Comparison of ENCODE assay signal across 7 cellular contexts in the genomic region with DNA sequence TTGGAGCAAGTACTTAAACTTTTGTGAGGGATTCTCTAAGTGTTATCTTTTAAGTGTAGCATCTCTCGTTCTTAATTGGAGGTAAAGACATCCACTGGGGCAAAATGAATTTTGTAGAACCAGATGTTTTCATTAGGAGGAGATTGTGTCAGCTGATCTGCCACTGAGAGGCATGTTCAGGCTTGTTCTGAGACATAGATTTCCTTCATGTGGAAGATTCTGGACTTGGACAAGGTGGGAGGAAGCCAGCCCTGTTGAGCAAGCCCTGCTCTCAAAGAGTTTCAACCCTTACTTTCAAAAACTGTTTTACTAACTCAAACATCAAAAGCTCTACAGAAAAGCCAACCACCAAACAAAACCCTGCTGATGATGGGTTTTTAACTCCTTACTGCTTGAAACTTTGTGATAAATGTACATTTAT. TPM values are rescaled to one million over a fixed set of nuclear protein-coding genes. Genes with fewer than 3 reads are reported as not detected.
DNase-seq lines count a peak whose midpoint lies in the region; ATAC-seq, FAIRE-seq and TF ChIP-seq lines count a peak whose summit lies in the region.

No MANE protein-coding gene starts in this region.

- peaks cover 0 to 7% (median 0%) of the 10 kb centered on the region in 9 donors for H3K36me3 ChIP-seq in heart left ventricle

- no peaks in the 10 kb centered on the region for H3K27me3 ChIP-seq in heart left ventricle

- peaks cover 37% of the 10 kb centered on the region for H3K36me3 Mint-ChIP-seq in activated T-helper 17 cell treated with anti-CD3 and anti-CD28 coated beads, Interleukin-2, amount 50 U/mL, for 72 hours (ENCODE audit: low read depth)

- 30 to 45% (median 38%) methylated on average over 1 of the region's 1 CpG for WGBS in heart left ventricle, 4 donors

- H3K4me3 Mint-ChIP-seq in activated T-helper 17 cell treated with anti-CD3 and anti-CD28 coated beads, Interleukin-2, amount 50 U/mL, for 72 hours, result peak overlapping the region; percentile 79
- peak overlapping the region; percentile 63 to 83 for H3K4me3 Mint-ChIP-seq in stimulated activated naive CD8-positive, alpha-beta T cell treated with anti-CD3 and anti-CD28 coated beads, Interleukin-15, amount 100 ng/mL, for 72 hours

- H3K27me3 Mint-ChIP-seq in activated T-helper 17 cell treated with anti-CD3 and anti-CD28 coated beads, Interleukin-2, amount 50 U/mL, for 72 hours, result no peaks in the 10 kb centered on the region
- no peaks in the 10 kb centered on the region for H3K27me3 Mint-ChIP-seq in stimulated activated naive CD8-positive, alpha-beta T cell treated with anti-CD3 and anti-CD28 coated beads, Interleukin-15, amount 100 ng/mL, for 72 hours

- peak overlapping the region; percentile 80 for H3K27ac Mint-ChIP-seq in activated T-helper 17 cell treated with anti-CD3 and anti-CD28 coated beads, Interleukin-2, amount 50 U/mL, for 72 hours
- H3K27ac Mint-ChIP-seq in stimulated activated naive CD8-positive, alpha-beta T cell treated with anti-CD3 and anti-CD28 coated beads, Interleukin-15, amount 100 ng/mL, for 72 hours, result peak overlapping the region; percentile 96

- no peak for TF ChIP-seq POLR2A in heart left ventricle (IDR thresholded peaks at IDR 0.05)

- H3K4me1 Mint-ChIP-seq in activated T-helper 17 cell treated with anti-CD3 and anti-CD28 coated beads, Interleukin-2, amount 50 U/mL, for 72 hours, result peaks cover 45% of the 10 kb centered on the region
- peaks cover 70% of the 10 kb centered on the region for H3K4me1 Mint-ChIP-seq in stimulated activated naive CD8-positive, alpha-beta T cell treated with anti-CD3 and anti-CD28 coated beads, Interleukin-15, amount 100 ng/mL, for 72 hours

- H3K9me3 Mint-ChIP-seq in activated T-helper 17 cell treated with anti-CD3 and anti-CD28 coated beads, Interleukin-2, amount 50 U/mL, for 72 hours, result peaks cover 6% of the 10 kb centered on the region
- peaks cover 5 to 9% of the 10 kb centered on the region in 2 donors for H3K9me3 Mint-ChIP-seq in stimulated activated naive CD8-positive, alpha-beta T cell treated with anti-CD3 and anti-CD28 coated beads, Interleukin-15, amount 100 ng/mL, for 72 hours

- no peaks in the 10 kb centered on the region for H3K9me3 ChIP-seq in heart left ventricle

- H3K27ac ChIP-seq in heart left ventricle, result peak overlapping the region in 9 of 12 donors; percentile 6 to 71 (median 36)

- peak; percentile 42 for ATAC-seq in HG03025 (IDR thresholded peaks at IDR 0.05; ENCODE audit: low FRiP score, unreplicated experiment)
- peak; percentile 55 for ATAC-seq in activated T-helper 17 cell treated with anti-CD3 and anti-CD28 coated beads, Interleukin-2, amount 50 U/mL, for 72 hours (replicated peaks)
- ATAC-seq in heart left ventricle, result peak; percentile 35 to 61 (median 44)
- ATAC-seq in stimulated activated naive CD8-positive, alpha-beta T cell treated with anti-CD3 and anti-CD28 coated beads, Interleukin-15, amount 100 ng/mL, for 72 hours, result peak; percentile 23

- peak overlapping the region in 1 of 12 donors; percentile 12 for H3K4me3 ChIP-seq in heart left ventricle

- intact Hi-C loops in heart left ventricle (cut with DNase I), result loop anchor here in 6 of 10 donors (5.0 to 10.0 kb wide), 5 partner anchors 33 to 61 kb away; no protein-coding TSS in a partner anchor

- DNase-seq in heart left ventricle, result peak in 3 of 5 donors; percentile 28 to 43 (median 38)
- DNase-seq in stimulated activated naive CD8-positive, alpha-beta T cell treated with anti-CD3 and anti-CD28 coated beads, Interleukin-15, amount 100 ng/mL, for 72 hours, result peak in 1 of 2 donors; percentile 39
- DNase-seq in NCI-H2196 treated with DMSO at 0.1 percent for 48 hours (lab: John Stamatoyannopoulos, UW; ENCODE audit: unreplicated experiment), result no peak
- DNase-seq in DMS53 treated with DMSO at 0.1 percent for 48 hours (lab: John Stamatoyannopoulos, UW; ENCODE audit: unreplicated experiment), result no peak
- no peak for DNase-seq in RCC 7860 (ENCODE audit: low spot score)

- no peak for FAIRE-seq in RCC 7860 (lab: Jason Lieb, UNC)

- TF ChIP-seq CTCF in heart left ventricle (IDR thresholded peaks at IDR 0.05), result no peak

- H3K4me1 ChIP-seq in heart left ventricle, result peaks cover 9 to 88% (median 66%) of the 10 kb centered on the region in 12 donors

RNA-seq across cellular contexts. Expression of gene MAP4K4, which starts 6.5 kb away (rescaled TPM):
- total RNA-seq in activated T-helper 17 cell treated with anti-CD3 and anti-CD28 coated beads, Interleukin-2, amount 50 U/mL, for 72 hours, result 10 to 100 TPM; 26.4 to 54.9 TPM
- total RNA-seq in heart left ventricle, result 100 to 1,000 TPM in 6 of 9 donors, 10 to 100 TPM in 3; 65.3 to 146 (median 114) TPM
- 100 to 1,000 TPM in 1 of 2 donors, 10 to 100 TPM in 1; 52.7 to 192 TPM for polyA plus RNA-seq in heart left ventricle

Comparison
In these comparisons a context has a peak if more than half of its experiments do, and no peak if none do; other contexts are left out.
1. DNase-seq: peak in heart left ventricle (3 of 5); none in NCI-H2196 treated with DMSO at 0.1 percent for 48 hours (single experiment), DMS53 treated with DMSO at 0.1 percent for 48 hours (single experiment) and RCC 7860 (single experiment).
2. Peak in every context shown above with its lines, with median percentiles within 50 percentile points of each other: ATAC-seq.